ENCODE assay signal across 1 cellular context in the genomic region with DNA sequence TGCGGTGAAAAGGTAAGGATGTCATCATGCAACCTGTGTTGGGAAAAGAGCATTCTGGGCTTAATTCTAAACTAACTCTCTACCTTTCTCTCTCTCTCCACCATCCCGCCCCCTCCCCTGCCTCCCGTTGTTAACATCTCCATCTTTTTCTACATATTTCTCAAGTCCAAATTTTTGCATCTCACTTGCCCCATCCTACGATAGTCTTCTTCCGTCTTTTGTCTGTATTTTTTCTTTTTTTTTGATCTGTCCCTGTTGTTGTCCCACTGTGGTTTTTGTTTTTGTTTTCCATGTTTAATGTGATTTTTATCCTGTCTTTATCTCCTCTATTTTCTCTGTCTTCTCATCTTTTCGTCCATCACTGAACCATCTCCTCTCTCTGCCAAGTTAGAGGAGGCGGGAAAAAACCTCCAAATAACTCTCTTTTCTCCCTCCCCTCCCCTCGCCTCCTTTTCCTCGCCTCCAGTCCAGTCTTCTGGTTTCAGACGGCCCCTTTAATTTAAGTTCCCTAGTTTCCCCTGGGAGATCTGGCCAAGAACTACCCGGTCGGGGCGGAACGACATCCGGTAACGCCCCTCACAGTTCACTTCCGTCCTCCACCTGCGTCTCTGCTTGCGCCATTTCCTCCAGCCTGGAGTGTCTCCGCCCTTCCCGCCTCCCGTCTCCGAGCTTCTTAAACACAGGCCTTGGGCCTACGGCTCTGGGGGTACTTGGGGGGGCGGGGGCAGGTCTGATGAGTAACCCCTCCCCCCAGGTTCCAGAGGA.
TF ChIP-seq lines count a peak whose summit lies in the region.

A gene with protein sequence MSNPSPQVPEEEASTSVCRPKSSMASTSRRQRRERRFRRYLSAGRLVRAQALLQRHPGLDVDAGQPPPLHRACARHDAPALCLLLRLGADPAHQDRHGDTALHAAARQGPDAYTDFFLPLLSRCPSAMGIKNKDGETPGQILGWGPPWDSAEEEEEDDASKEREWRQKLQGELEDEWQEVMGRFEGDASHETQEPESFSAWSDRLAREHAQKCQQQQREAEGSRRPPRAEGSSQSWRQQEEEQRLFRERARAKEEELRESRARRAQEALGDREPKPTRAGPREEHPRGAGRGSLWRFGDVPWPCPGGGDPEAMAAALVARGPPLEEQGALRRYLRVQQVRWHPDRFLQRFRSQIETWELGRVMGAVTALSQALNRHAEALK (plus strand): TSS at position 647 of the 765 bp plus-strand sequence. CDS start 87 bp downstream, at position 734.

TF ChIP-seq in HepG2, 621 proteins besides CTCF, POLR2A, EP300 and RAD21 (continued from another document and continues in another):
- TF ChIP-seq, protein P1, sequence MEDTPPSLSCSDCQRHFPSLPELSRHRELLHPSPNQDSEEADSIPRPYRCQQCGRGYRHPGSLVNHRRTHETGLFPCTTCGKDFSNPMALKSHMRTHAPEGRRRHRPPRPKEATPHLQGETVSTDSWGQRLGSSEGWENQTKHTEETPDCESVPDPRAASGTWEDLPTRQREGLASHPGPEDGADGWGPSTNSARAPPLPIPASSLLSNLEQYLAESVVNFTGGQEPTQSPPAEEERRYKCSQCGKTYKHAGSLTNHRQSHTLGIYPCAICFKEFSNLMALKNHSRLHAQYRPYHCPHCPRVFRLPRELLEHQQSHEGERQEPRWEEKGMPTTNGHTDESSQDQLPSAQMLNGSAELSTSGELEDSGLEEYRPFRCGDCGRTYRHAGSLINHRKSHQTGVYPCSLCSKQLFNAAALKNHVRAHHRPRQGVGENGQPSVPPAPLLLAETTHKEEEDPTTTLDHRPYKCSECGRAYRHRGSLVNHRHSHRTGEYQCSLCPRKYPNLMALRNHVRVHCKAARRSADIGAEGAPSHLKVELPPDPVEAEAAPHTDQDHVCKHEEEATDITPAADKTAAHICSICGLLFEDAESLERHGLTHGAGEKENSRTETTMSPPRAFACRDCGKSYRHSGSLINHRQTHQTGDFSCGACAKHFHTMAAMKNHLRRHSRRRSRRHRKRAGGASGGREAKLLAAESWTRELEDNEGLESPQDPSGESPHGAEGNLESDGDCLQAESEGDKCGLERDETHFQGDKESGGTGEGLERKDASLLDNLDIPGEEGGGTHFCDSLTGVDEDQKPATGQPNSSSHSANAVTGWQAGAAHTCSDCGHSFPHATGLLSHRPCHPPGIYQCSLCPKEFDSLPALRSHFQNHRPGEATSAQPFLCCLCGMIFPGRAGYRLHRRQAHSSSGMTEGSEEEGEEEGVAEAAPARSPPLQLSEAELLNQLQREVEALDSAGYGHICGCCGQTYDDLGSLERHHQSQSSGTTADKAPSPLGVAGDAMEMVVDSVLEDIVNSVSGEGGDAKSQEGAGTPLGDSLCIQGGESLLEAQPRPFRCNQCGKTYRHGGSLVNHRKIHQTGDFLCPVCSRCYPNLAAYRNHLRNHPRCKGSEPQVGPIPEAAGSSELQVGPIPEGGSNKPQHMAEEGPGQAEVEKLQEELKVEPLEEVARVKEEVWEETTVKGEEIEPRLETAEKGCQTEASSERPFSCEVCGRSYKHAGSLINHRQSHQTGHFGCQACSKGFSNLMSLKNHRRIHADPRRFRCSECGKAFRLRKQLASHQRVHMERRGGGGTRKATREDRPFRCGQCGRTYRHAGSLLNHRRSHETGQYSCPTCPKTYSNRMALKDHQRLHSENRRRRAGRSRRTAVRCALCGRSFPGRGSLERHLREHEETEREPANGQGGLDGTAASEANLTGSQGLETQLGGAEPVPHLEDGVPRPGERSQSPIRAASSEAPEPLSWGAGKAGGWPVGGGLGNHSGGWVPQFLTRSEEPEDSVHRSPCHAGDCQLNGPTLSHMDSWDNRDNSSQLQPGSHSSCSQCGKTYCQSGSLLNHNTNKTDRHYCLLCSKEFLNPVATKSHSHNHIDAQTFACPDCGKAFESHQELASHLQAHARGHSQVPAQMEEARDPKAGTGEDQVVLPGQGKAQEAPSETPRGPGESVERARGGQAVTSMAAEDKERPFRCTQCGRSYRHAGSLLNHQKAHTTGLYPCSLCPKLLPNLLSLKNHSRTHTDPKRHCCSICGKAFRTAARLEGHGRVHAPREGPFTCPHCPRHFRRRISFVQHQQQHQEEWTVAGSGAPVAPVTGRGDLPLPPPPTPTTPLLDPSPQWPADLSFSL (CRISPR knock-in tag; IDR thresholded peaks at IDR 0.05): no peak
- TF ChIP-seq ZEB1 (IDR thresholded peaks at IDR 0.05; ENCODE audit: insufficient replicate concordance, low read depth): peak; percentile 72
- TF ChIP-seq, protein P2, sequence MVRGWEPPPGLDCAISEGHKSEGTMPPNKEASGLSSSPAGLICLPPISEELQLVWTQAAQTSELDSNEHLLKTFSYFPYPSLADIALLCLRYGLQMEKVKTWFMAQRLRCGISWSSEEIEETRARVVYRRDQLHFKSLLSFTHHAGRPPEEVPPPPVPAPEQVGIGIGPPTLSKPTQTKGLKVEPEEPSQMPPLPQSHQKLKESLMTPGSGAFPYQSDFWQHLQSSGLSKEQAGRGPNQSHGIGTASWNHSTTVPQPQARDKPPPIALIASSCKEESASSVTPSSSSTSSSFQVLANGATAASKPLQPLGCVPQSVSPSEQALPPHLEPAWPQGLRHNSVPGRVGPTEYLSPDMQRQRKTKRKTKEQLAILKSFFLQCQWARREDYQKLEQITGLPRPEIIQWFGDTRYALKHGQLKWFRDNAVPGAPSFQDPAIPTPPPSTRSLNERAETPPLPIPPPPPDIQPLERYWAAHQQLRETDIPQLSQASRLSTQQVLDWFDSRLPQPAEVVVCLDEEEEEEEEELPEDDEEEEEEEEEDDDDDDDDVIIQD (CRISPR knock-in tag; IDR thresholded peaks at IDR 0.05; ENCODE audit: low read depth): peak; percentile 67; the same call in 1 of the 2 replicates
- peak; percentile 39; the same call in 1 of the 2 replicates for TF ChIP-seq MTA1 (CRISPR knock-in tag; IDR thresholded peaks at IDR 0.05; ENCODE audit: borderline replicate concordance)
- TF ChIP-seq GATAD1 (CRISPR knock-in tag; IDR thresholded peaks at IDR 0.05): peak; percentile 94
- 0 out of 2 replicates have a peak, but pooled peaks have one; percentile 29 for TF ChIP-seq ZNF24 (IDR thresholded peaks at IDR 0.05)
- 0 out of 2 replicates have a peak, but pooled peaks have one; percentile 5 for TF ChIP-seq FOXP1 (IDR thresholded peaks at IDR 0.05)
- no peak for TF ChIP-seq FOXP1 (CRISPR knock-in tag; IDR thresholded peaks at IDR 0.05)
- TF ChIP-seq, protein P3, sequence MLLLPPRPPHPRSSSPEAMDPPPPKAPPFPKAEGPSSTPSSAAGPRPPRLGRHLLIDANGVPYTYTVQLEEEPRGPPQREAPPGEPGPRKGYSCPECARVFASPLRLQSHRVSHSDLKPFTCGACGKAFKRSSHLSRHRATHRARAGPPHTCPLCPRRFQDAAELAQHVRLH (CRISPR knock-in tag; IDR thresholded peaks at IDR 0.05; ENCODE audit: borderline replicate concordance, low read depth): peak; percentile 52; the same call in 1 of the 2 replicates
- TF ChIP-seq MXI1 (IDR thresholded peaks at IDR 0.05; ENCODE audit: borderline replicate concordance, low read depth, low read length): peak; percentile 58; the same call in 1 of the 3 replicates
- TF ChIP-seq, protein P4, sequence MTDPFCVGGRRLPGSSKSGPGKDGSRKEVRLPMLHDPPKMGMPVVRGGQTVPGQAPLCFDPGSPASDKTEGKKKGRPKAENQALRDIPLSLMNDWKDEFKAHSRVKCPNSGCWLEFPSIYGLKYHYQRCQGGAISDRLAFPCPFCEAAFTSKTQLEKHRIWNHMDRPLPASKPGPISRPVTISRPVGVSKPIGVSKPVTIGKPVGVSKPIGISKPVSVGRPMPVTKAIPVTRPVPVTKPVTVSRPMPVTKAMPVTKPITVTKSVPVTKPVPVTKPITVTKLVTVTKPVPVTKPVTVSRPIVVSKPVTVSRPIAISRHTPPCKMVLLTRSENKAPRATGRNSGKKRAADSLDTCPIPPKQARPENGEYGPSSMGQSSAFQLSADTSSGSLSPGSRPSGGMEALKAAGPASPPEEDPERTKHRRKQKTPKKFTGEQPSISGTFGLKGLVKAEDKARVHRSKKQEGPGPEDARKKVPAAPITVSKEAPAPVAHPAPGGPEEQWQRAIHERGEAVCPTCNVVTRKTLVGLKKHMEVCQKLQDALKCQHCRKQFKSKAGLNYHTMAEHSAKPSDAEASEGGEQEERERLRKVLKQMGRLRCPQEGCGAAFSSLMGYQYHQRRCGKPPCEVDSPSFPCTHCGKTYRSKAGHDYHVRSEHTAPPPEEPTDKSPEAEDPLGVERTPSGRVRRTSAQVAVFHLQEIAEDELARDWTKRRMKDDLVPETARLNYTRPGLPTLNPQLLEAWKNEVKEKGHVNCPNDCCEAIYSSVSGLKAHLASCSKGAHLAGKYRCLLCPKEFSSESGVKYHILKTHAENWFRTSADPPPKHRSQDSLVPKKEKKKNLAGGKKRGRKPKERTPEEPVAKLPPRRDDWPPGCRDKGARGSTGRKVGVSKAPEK (CRISPR knock-in tag; IDR thresholded peaks at IDR 0.05; ENCODE audit: borderline replicate concordance): no peak
- TF ChIP-seq HNRNPK (IDR thresholded peaks at IDR 0.05; ENCODE audit: low read depth, low read length, poor library complexity, severe bottlenecking): peak; percentile 28
- TF ChIP-seq, protein P5, sequence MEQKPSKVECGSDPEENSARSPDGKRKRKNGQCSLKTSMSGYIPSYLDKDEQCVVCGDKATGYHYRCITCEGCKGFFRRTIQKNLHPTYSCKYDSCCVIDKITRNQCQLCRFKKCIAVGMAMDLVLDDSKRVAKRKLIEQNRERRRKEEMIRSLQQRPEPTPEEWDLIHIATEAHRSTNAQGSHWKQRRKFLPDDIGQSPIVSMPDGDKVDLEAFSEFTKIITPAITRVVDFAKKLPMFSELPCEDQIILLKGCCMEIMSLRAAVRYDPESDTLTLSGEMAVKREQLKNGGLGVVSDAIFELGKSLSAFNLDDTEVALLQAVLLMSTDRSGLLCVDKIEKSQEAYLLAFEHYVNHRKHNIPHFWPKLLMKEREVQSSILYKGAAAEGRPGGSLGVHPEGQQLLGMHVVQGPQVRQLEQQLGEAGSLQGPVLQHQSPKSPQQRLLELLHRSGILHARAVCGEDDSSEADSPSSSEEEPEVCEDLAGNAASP (CRISPR knock-in tag; IDR thresholded peaks at IDR 0.05; ENCODE audit: borderline replicate concordance): peak; percentile 32
- no peak for TF ChIP-seq ZNF839 (CRISPR knock-in tag; IDR thresholded peaks at IDR 0.05; ENCODE audit: borderline replicate concordance)
- TF ChIP-seq TCF7L2 (IDR thresholded peaks at IDR 0.05; ENCODE audit: low read depth, low read length): no peak
- no peak; the same call in 1 of the 2 replicates for TF ChIP-seq ARNT2 (CRISPR knock-in tag; IDR thresholded peaks at IDR 0.05; ENCODE audit: low read depth)
- TF ChIP-seq, protein P6, sequence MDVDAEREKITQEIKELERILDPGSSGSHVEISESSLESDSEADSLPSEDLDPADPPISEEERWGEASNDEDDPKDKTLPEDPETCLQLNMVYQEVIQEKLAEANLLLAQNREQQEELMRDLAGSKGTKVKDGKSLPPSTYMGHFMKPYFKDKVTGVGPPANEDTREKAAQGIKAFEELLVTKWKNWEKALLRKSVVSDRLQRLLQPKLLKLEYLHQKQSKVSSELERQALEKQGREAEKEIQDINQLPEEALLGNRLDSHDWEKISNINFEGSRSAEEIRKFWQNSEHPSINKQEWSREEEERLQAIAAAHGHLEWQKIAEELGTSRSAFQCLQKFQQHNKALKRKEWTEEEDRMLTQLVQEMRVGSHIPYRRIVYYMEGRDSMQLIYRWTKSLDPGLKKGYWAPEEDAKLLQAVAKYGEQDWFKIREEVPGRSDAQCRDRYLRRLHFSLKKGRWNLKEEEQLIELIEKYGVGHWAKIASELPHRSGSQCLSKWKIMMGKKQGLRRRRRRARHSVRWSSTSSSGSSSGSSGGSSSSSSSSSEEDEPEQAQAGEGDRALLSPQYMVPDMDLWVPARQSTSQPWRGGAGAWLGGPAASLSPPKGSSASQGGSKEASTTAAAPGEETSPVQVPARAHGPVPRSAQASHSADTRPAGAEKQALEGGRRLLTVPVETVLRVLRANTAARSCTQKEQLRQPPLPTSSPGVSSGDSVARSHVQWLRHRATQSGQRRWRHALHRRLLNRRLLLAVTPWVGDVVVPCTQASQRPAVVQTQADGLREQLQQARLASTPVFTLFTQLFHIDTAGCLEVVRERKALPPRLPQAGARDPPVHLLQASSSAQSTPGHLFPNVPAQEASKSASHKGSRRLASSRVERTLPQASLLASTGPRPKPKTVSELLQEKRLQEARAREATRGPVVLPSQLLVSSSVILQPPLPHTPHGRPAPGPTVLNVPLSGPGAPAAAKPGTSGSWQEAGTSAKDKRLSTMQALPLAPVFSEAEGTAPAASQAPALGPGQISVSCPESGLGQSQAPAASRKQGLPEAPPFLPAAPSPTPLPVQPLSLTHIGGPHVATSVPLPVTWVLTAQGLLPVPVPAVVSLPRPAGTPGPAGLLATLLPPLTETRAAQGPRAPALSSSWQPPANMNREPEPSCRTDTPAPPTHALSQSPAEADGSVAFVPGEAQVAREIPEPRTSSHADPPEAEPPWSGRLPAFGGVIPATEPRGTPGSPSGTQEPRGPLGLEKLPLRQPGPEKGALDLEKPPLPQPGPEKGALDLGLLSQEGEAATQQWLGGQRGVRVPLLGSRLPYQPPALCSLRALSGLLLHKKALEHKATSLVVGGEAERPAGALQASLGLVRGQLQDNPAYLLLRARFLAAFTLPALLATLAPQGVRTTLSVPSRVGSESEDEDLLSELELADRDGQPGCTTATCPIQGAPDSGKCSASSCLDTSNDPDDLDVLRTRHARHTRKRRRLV (CRISPR knock-in tag; IDR thresholded peaks at IDR 0.05): no peak
- no peak for TF ChIP-seq ZNF510 (CRISPR knock-in tag; IDR thresholded peaks at IDR 0.05; ENCODE audit: low read depth)
- TF ChIP-seq PCBP2 (optimal IDR thresholded peaks at IDR 0.05; ENCODE audit: low read depth, low read length, poor library complexity, severe bottlenecking): peak; percentile 59
- TF ChIP-seq GTF3A (CRISPR knock-in tag; conservative IDR thresholded peaks at IDR 0.05): no peak
- TF ChIP-seq EEA1 (CRISPR knock-in tag; IDR thresholded peaks at IDR 0.05; ENCODE audit: borderline replicate concordance): no peak
- peak; percentile 92 for TF ChIP-seq CCAR2 (optimal IDR thresholded peaks at IDR 0.05; ENCODE audit: low read depth, low read length)
- TF ChIP-seq HNRNPH1 (optimal IDR thresholded peaks at IDR 0.05; ENCODE audit: low read depth, low read length): peak; percentile 30
- TF ChIP-seq ARNT (IDR thresholded peaks at IDR 0.05): no peak
- TF ChIP-seq, protein P7, sequence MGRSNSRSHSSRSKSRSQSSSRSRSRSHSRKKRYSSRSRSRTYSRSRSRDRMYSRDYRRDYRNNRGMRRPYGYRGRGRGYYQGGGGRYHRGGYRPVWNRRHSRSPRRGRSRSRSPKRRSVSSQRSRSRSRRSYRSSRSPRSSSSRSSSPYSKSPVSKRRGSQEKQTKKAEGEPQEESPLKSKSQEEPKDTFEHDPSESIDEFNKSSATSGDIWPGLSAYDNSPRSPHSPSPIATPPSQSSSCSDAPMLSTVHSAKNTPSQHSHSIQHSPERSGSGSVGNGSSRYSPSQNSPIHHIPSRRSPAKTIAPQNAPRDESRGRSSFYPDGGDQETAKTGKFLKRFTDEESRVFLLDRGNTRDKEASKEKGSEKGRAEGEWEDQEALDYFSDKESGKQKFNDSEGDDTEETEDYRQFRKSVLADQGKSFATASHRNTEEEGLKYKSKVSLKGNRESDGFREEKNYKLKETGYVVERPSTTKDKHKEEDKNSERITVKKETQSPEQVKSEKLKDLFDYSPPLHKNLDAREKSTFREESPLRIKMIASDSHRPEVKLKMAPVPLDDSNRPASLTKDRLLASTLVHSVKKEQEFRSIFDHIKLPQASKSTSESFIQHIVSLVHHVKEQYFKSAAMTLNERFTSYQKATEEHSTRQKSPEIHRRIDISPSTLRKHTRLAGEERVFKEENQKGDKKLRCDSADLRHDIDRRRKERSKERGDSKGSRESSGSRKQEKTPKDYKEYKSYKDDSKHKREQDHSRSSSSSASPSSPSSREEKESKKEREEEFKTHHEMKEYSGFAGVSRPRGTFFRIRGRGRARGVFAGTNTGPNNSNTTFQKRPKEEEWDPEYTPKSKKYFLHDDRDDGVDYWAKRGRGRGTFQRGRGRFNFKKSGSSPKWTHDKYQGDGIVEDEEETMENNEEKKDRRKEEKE (IDR thresholded peaks at IDR 0.05): no peak
